ENCODE assay signal across 8 cellular contexts in genomic region chr21:36155603-36156338, GRCh38. TPM values are rescaled to one million over a fixed set of nuclear protein-coding genes. Genes with fewer than 3 reads are reported as not detected.
DNase-seq lines count a peak whose midpoint lies in the region; ATAC-seq, FAIRE-seq and TF ChIP-seq lines count a peak whose summit lies in the region.

No MANE protein-coding gene starts in this region.

- peak overlapping the region; percentile 98 for H3K4me2 ChIP-seq in GM12878 (ENCODE audit: control insufficient read depth, insufficient read depth)
- H3K4me2 ChIP-seq in HepG2 (ENCODE audit: low read depth, low read length), result peak overlapping the region; percentile 96

- H3K27ac ChIP-seq in GM12878 (ENCODE audit: control insufficient read depth, insufficient read depth), result no peak overlapping the region
- H3K27ac ChIP-seq in HepG2 (ENCODE audit: extremely low read length, insufficient read depth, low read length), result no peak overlapping the region
- peak overlapping the region; percentile 81 to 88 (median 84) for H3K27ac ChIP-seq in transverse colon

- TF ChIP-seq POLR2A in GM12878 (IDR thresholded peaks at IDR 0.05; ENCODE audit: low read depth, low read length), result peak; percentile 67
- TF ChIP-seq POLR2A in HepG2 (IDR thresholded peaks at IDR 0.05; ENCODE audit: insufficient read depth in 1 of 2, low read depth in 2 of 2, low read length in 2 of 2), result peak; percentile 80 to 87
- peak; percentile 98 for TF ChIP-seq POLR2A in transverse colon (IDR thresholded peaks at IDR 0.05)

- ATAC-seq in GM12878 (no peak), HepG2 (peak; percentile 4), HG03108 (IDR thresholded peaks at IDR 0.05; ENCODE audit: unreplicated experiment) (no peak)

- RAD21 ChIA-PET in GM12878 (lab: Charles Lee; ENCODE audit: unreplicated experiment), result no interaction called here

- peaks cover 9% of the 10 kb centered on the region for H3K4me1 ChIP-seq in GM12878 (ENCODE audit: control insufficient read depth, insufficient read depth, low read length)
- peaks cover 18% of the 10 kb centered on the region for H3K4me1 ChIP-seq in HepG2 (ENCODE audit: insufficient read depth, low read length)
- peaks cover 7 to 33% (median 18%) of the 10 kb centered on the region in 4 donors for H3K4me1 ChIP-seq in transverse colon

- TF ChIP-seq CTCF in GM12878 (IDR thresholded peaks at IDR 0.05 in 2 of 3, conservative IDR thresholded peaks at IDR 0.05 in 1 of 3; ENCODE audit: control insufficient read depth in 2 of 3, extremely low read depth in 1 of 3, insufficient read depth in 1 of 3, low read depth in 3 of 3, low read length in 3 of 3) (no peak), HepG2 (CRISPR knock-in tag; IDR thresholded peaks at IDR 0.05) (no peak), transverse colon (IDR thresholded peaks at IDR 0.05) (no peak), GM20000 (IDR thresholded peaks at IDR 0.05; ENCODE audit: extremely low read depth, missing control alignments) (no peak)

- no peak overlapping the region; the same call in 1 of the 2 replicates for H3K9ac ChIP-seq in GM12878 (ENCODE audit: control insufficient read depth, insufficient read depth, low read length)
- H3K9ac ChIP-seq in HepG2 (ENCODE audit: insufficient read depth, low read depth, low read length), result peak overlapping the region; percentile 72

- intact Hi-C loops in GM12878 (cut with micrococcal nuclease; ENCODE audit: unreplicated experiment), result loop anchor here (2.0 kb wide), 1 partner anchor 53 kb away; no protein-coding TSS in a partner anchor
- intact Hi-C loops in HepG2 (cut with micrococcal nuclease; ENCODE audit: unreplicated experiment), result loop anchor here (2.0 to 5.0 kb wide), 2 partner anchors 79 to 232 kb away; partner anchors contain the start of gene CHAF1B
- intact Hi-C loops in transverse colon (cut with DNase I; ENCODE audit: low total_unique reads), result no loop called here

- H3K27me3 ChIP-seq in GM12878 (replicated peaks in 1 of 2; ENCODE audit: control insufficient read depth in 2 of 2, insufficient read depth in 2 of 2, low read length in 1 of 2), result no peaks in the 10 kb centered on the region
- H3K27me3 ChIP-seq in HepG2 (ENCODE audit: control insufficient read depth in 1 of 2, insufficient read depth in 2 of 2, low read length in 2 of 2), result peaks cover 0 to 5% of the 10 kb centered on the region in 2 experiments; a peak in 1 of 5 replicates
- no peaks in the 10 kb centered on the region for H3K27me3 ChIP-seq in transverse colon

- POLR2A ChIA-PET in GM12878 (lab: Charles Lee) (interaction anchor here (1.0 kb wide), 1 partner anchor 164 kb away, joined by 3 read pairs; the partner anchor contains the start of gene MORC3), HepG2 (lab: Yijun Ruan, JAX) (interaction anchor here (1.0 to 2.2 kb wide), 5 partner anchors 8 to 165 kb away, joined by 3 to 15 read pairs (median 6); partner anchors contain the start of gene MORC3)

- TF ChIP-seq EP300 in GM12878 (IDR thresholded peaks at IDR 0.05; ENCODE audit: borderline replicate concordance in 1 of 2, control insufficient read depth in 1 of 2, low read depth in 2 of 2, low read length in 2 of 2) (no peak), HepG2 (IDR thresholded peaks at IDR 0.05; ENCODE audit: low read depth in 2 of 2, low read length in 2 of 2) (no peak), HepG2 (CRISPR knock-in tag; IDR thresholded peaks at IDR 0.05; ENCODE audit: borderline replicate concordance) (no peak), transverse colon (IDR thresholded peaks at IDR 0.05; ENCODE audit: low read depth) (no peak)

- H3K9me3 ChIP-seq in GM12878 (replicated peaks; ENCODE audit: control insufficient read depth, insufficient read depth, low read length) (no peaks in the 10 kb centered on the region), HepG2 (ENCODE audit: low read length) (no peaks in the 10 kb centered on the region), transverse colon (no peaks in the 10 kb centered on the region)

- in situ Hi-C loops in GM12878 (cut with MboI), result no loop called here
- in situ Hi-C loops in HepG2 (cut with HindIII; ENCODE audit: extremely low pct_ligation_motif_present, low pct_unique_long_range_greater_than_20kb), result loop anchor here (5.0 kb wide), 1 partner anchor 52 kb away; no protein-coding TSS in a partner anchor
- in situ Hi-C loops in transverse colon (cut with MboI; ENCODE audit: low pct_ligation_motif_present in 1 of 4, low pct_unique_long_range_greater_than_20kb in 1 of 4, low sequenced_read_pairs in 3 of 4), result no loop called here

- CTCF ChIA-PET in GM12878 (lab: Yijun Ruan, JAX), result interaction anchor here (1.0 to 8.9 kb wide), 4 partner anchors 14 to 175 kb away, joined by 3 to 77 read pairs (median 3); no protein-coding TSS in a partner anchor
- CTCF ChIA-PET in HepG2 (lab: Yijun Ruan, JAX; ENCODE audit: low intra/inter-chr PET ratio, low total read pairs), result interaction anchor here (2.3 kb wide), 1 partner anchor 54 kb away, joined by 10 read pairs; no protein-coding TSS in a partner anchor

- DNase-seq in LoVo (ENCODE audit: low spot score), result peak; percentile 51
- DNase-seq in GM12878 (ENCODE audit: low read depth, low spot score), result no peak
- DNase-seq in HepG2 (ENCODE audit: low spot score), result no peak
- peak; percentile 72 for DNase-seq in transverse colon
- no peak for DNase-seq in NK-92 treated with Interleukin-12 subunit alpha and Interleukin-12 subunit beta, amount 100 ng/mL, for 24 hours (lab: John Stamatoyannopoulos, UW)
- no peak for DNase-seq in GM20000 (ENCODE audit: low spot score)

- FAIRE-seq in GM12878 (lab: Jason Lieb, UNC) (no peak), HepG2 (lab: Jason Lieb, UNC) (no peak)

- H3K4me3 ChIP-seq in GM08714 (ENCODE audit: low read length) (peak overlapping the region; percentile 54; the same call in 1 of the 2 replicates), GM12878 (peak overlapping the region; percentile 64), HepG2 (replicated peaks in 1 of 3; ENCODE audit: insufficient read depth in 1 of 3, low read depth in 2 of 3, low read length in 3 of 3) (peak overlapping the region; percentile 54 to 78 (median 74)), transverse colon (peak overlapping the region; percentile 54 to 76 (median 62))

- no peaks in the 10 kb centered on the region for H3K36me3 ChIP-seq in GM12878 (ENCODE audit: control insufficient read depth in 2 of 2, insufficient read depth in 2 of 2, low read length in 1 of 2)
- H3K36me3 ChIP-seq in HepG2 (replicated peaks in 1 of 2; ENCODE audit: control insufficient read depth in 1 of 2, insufficient read depth in 2 of 2, low read length in 2 of 2), result no peaks in the 10 kb centered on the region
- H3K36me3 ChIP-seq in transverse colon, result no peaks in the 10 kb centered on the region

- TF ChIP-seq RAD21 in GM12878 (IDR thresholded peaks at IDR 0.05; ENCODE audit: insufficient read depth, low read depth, low read length), result no peak
- TF ChIP-seq RAD21 in HepG2 (CRISPR knock-in tag; IDR thresholded peaks at IDR 0.05), result peak; percentile 24; the same call in 1 of the 2 replicates

- WGBS in GM12878 (ENCODE audit: insufficient coverage, insufficient replicate concordance, low lambda C conversion rate, missing lambda C conversion rate), result 24% methylated on average over 53 of the region's 53 CpGs
- WGBS in HepG2 (ENCODE audit: low lambda C conversion rate), result 8% methylated on average over 24 of the region's 53 CpGs
- WGBS in transverse colon (ENCODE audit: low coverage in 1 of 2), 2 donors, result 7% methylated on average over 53 of the region's 53 CpGs; no CpG with 5 or more reads in 1 of the 2 donors

- no TSS peak for BruUV-seq in GM12878 (replicated peaks; lab: Mats Ljungman, UMichigan)
- TSS peak; percentile 92 for BruUV-seq in HepG2 (replicated peaks; lab: Mats Ljungman, UMichigan)

- H3K79me2 ChIP-seq in GM12878 (ENCODE audit: control insufficient read depth, insufficient read depth, low read length) (no peaks in the 10 kb centered on the region), HepG2 (ENCODE audit: insufficient read depth, low read length) (no peaks in the 10 kb centered on the region)

- H2AFZ ChIP-seq in GM12878 (ENCODE audit: control insufficient read depth, low read depth, low read length) (peak overlapping the region; percentile 80), HepG2 (ENCODE audit: low read length) (no peak overlapping the region)

- H4K20me1 ChIP-seq in GM12878 (ENCODE audit: control insufficient read depth, insufficient read depth) (no peaks in the 10 kb centered on the region), HepG2 (ENCODE audit: insufficient read depth, low read length) (no peaks in the 10 kb centered on the region)

- SMC1A ChIA-PET in GM12878 (lab: Charles Lee; ENCODE audit: uncharacterized antibody, unreplicated experiment), result interaction anchor here (1.0 kb wide), 1 partner anchor 56 kb away, joined by 3 read pairs; no protein-coding TSS in a partner anchor

RNA-seq across cellular contexts. Expression of gene DOP1B, which starts 0.9 kb away (rescaled TPM):
- total RNA-seq in GM12878 (2013; cell fraction: nucleolus; rRNA removed), result 32.4 and 33.1 TPM in 2 replicates
- total RNA-seq in GM12878 (2014; rRNA removed) (3.5 and 4.0 TPM in 2 replicates), GM12878 (2014; rRNA removed; fragmentation: Illumina TruSeq; extraction: Trizol) (3.8 and 4.3 TPM in 2 replicates), GM12878 (2021) (11.0 and 12.2 TPM in 2 replicates), HepG2 (2016; rRNA removed; fragmentation: Illumina TruSeq; extraction: Trizol) (2.8 and 3.0 TPM in 2 replicates), transverse colon (10 to 100 TPM; 49.4 to 74.4 (median 61.0) TPM)
- polyA plus RNA-seq in GM12878 (2011; ENCODE audit: low read depth), result 1.2 TPM
- polyA plus RNA-seq in GM12878 (2011; rRNA removed) (1.2 and 1.6 TPM in 2 replicates), GM12878 (2014; fragmentation: Illumina TruSeq; extraction: Trizol) (6.0 and 6.6 TPM in 2 replicates), GM12878 (2014; fragmentation: Nextera tagmentation; extraction: Ambion mirVana) (1 to 10 TPM; 1.2 to 1.3 TPM), GM12878 (2014; rRNA removed) (4.7 and 4.8 TPM in 2 replicates), GM12878 (2016; fragmentation: Nextera tagmentation; extraction: Ambion mirVana) (1 to 10 TPM; 5.6 to 6.3 TPM), HepG2 (2011; rRNA removed) (2.3 and 3.2 TPM in 2 replicates)
- polyA plus RNA-seq in GM12878 (2011; cell fraction: cytosol; rRNA removed), result 1.3 and 1.7 TPM in 2 replicates
- 2.2 and 2.5 TPM in 2 replicates for polyA plus RNA-seq in GM12878 (2011; cell fraction: nucleus; rRNA removed)
- 1.2 and 1.5 TPM in 2 replicates for polyA plus RNA-seq in GM12878 (2012)
- 2.6 and 2.9 TPM in 2 replicates for polyA minus RNA-seq in GM12878 (2011; rRNA and poly(A)+ RNA removed)
- 0.80 and 1.5 TPM in 2 replicates for polyA minus RNA-seq in GM12878 (2011; cell fraction: cytosol; rRNA and poly(A)+ RNA removed)
- polyA minus RNA-seq in GM12878 (2011; cell fraction: nucleus; rRNA and poly(A)+ RNA removed), result 2.9 and 4.5 TPM in 2 replicates
- 2.6 and 3.3 TPM in 2 replicates for total RNA-seq in HepG2 (2016; cell fraction: cytosol; rRNA removed; fragmentation: Illumina TruSeq; extraction: Trizol; ENCODE audit: low read depth)
- 2.4 and 3.0 TPM in 2 replicates for total RNA-seq in HepG2 (2016; cell fraction: insoluble cytoplasmic fraction; rRNA removed; fragmentation: Illumina TruSeq; extraction: Trizol)
- total RNA-seq in HepG2 (2016; cell fraction: membrane; rRNA removed; fragmentation: Illumina TruSeq; extraction: Trizol), result 1.3 and 1.6 TPM in 2 replicates
- 2.4 and 2.5 TPM in 2 replicates for total RNA-seq in HepG2 (2016; cell fraction: nucleus; rRNA removed; fragmentation: Illumina TruSeq; extraction: Trizol)
- polyA plus RNA-seq in HepG2 (2011; cell fraction: cytosol; rRNA removed), result 2.0 and 2.3 TPM in 2 replicates
- polyA plus RNA-seq in HepG2 (2011; cell fraction: nucleus; rRNA removed), result 4.2 and 4.4 TPM in 2 replicates
- 3.9 TPM in 2 replicates for polyA plus RNA-seq in HepG2 (2012)
- polyA plus RNA-seq in HepG2 (2016; cell fraction: cytosol; fragmentation: Illumina TruSeq; extraction: Trizol; ENCODE audit: low read depth), result 0.11 and 0.18 TPM in 2 replicates
- polyA plus RNA-seq in HepG2 (2016; cell fraction: insoluble cytoplasmic fraction; fragmentation: Illumina TruSeq; extraction: Trizol; ENCODE audit: low read depth), result 1.6 TPM in 2 replicates
- 0.45 and 0.50 TPM in 2 replicates for polyA plus RNA-seq in HepG2 (2016; cell fraction: membrane; fragmentation: Illumina TruSeq; extraction: Trizol; ENCODE audit: low read depth)
- polyA plus RNA-seq in HepG2 (2016; cell fraction: nucleus; fragmentation: Illumina TruSeq; extraction: Trizol; ENCODE audit: insufficient read depth, low read depth), result 3.0 and 3.5 TPM in 2 replicates
- polyA minus RNA-seq in HepG2 (2011; rRNA and poly(A)+ RNA removed; ENCODE audit: low replicate concordance), result 1.9 and 6.3 TPM in 2 replicates
- polyA minus RNA-seq in HepG2 (2011; cell fraction: cytosol; rRNA and poly(A)+ RNA removed), result 5.7 and 6.1 TPM in 2 replicates
- 8.0 and 8.5 TPM in 2 replicates for polyA minus RNA-seq in HepG2 (2011; cell fraction: nucleus; rRNA and poly(A)+ RNA removed)

RNA-seq across cellular contexts. Expression of gene CBR3, which starts 20.9 kb away (rescaled TPM):
- total RNA-seq in GM12878 (2013; cell fraction: nucleolus; rRNA removed), result 0.35 and 0.61 TPM in 2 replicates
- total RNA-seq in GM12878 (2014; rRNA removed) (8.9 and 9.1 TPM in 2 replicates), GM12878 (2014; rRNA removed; fragmentation: Illumina TruSeq; extraction: Trizol) (9.2 and 10.5 TPM in 2 replicates), GM12878 (2021) (14.1 and 15.2 TPM in 2 replicates), HepG2 (2016; rRNA removed; fragmentation: Illumina TruSeq; extraction: Trizol) (not detected in 2 replicates), transverse colon (1 to 10 TPM in 2 of 4 donors, not detected in 2; 3.4 to 5.1 TPM)
- polyA plus RNA-seq in GM12878 (2011; ENCODE audit: low read depth), result 0.93 TPM
- polyA plus RNA-seq in GM12878 (2011; rRNA removed) (0.48 and 0.72 TPM in 2 replicates), GM12878 (2014; fragmentation: Illumina TruSeq; extraction: Trizol) (6.6 and 7.5 TPM in 2 replicates), GM12878 (2014; fragmentation: Nextera tagmentation; extraction: Ambion mirVana) (10 to 100 TPM in 1 of 2 experiments, 1 to 10 TPM in 1; 4.4 to 11.9 TPM), GM12878 (2014; rRNA removed) (13.7 and 17.2 TPM in 2 replicates), GM12878 (2016; fragmentation: Nextera tagmentation; extraction: Ambion mirVana) (10 to 100 TPM; 16.2 to 16.4 TPM), HepG2 (2011; rRNA removed) (not detected in 2 replicates)
- polyA plus RNA-seq in GM12878 (2011; cell fraction: cytosol; rRNA removed), result 0.46 and 0.57 TPM in 2 replicates
- polyA plus RNA-seq in GM12878 (2011; cell fraction: nucleus; rRNA removed), result 0.19 and 0.28 TPM in 2 replicates
- polyA plus RNA-seq in GM12878 (2012), result 0.60 and 0.80 TPM in 2 replicates
- polyA minus RNA-seq in GM12878 (2011; rRNA and poly(A)+ RNA removed), result 0.22 and 0.46 TPM in 2 replicates
- not detected in 2 replicates for polyA minus RNA-seq in GM12878 (2011; cell fraction: cytosol; rRNA and poly(A)+ RNA removed)
- polyA minus RNA-seq in GM12878 (2011; cell fraction: nucleus; rRNA and poly(A)+ RNA removed), result 0.36 TPM in 1 of 2 replicates, not detected in the other
- total RNA-seq in HepG2 (2016; cell fraction: cytosol; rRNA removed; fragmentation: Illumina TruSeq; extraction: Trizol; ENCODE audit: low read depth), result not detected in 2 replicates
- total RNA-seq in HepG2 (2016; cell fraction: insoluble cytoplasmic fraction; rRNA removed; fragmentation: Illumina TruSeq; extraction: Trizol), result not detected in 2 replicates
- not detected in 2 replicates for total RNA-seq in HepG2 (2016; cell fraction: membrane; rRNA removed; fragmentation: Illumina TruSeq; extraction: Trizol)
- total RNA-seq in HepG2 (2016; cell fraction: nucleus; rRNA removed; fragmentation: Illumina TruSeq; extraction: Trizol), result not detected in 2 replicates
- polyA plus RNA-seq in HepG2 (2011; cell fraction: cytosol; rRNA removed), result not detected in 2 replicates
- polyA plus RNA-seq in HepG2 (2011; cell fraction: nucleus; rRNA removed), result 0.14 TPM in 1 of 2 replicates, not detected in the other
- not detected in 2 replicates for polyA plus RNA-seq in HepG2 (2012)
- not detected in 2 replicates for polyA plus RNA-seq in HepG2 (2016; cell fraction: cytosol; fragmentation: Illumina TruSeq; extraction: Trizol; ENCODE audit: low read depth)
- not detected in 2 replicates for polyA plus RNA-seq in HepG2 (2016; cell fraction: insoluble cytoplasmic fraction; fragmentation: Illumina TruSeq; extraction: Trizol; ENCODE audit: low read depth)
- not detected in 2 replicates for polyA plus RNA-seq in HepG2 (2016; cell fraction: membrane; fragmentation: Illumina TruSeq; extraction: Trizol; ENCODE audit: low read depth)
- polyA plus RNA-seq in HepG2 (2016; cell fraction: nucleus; fragmentation: Illumina TruSeq; extraction: Trizol; ENCODE audit: insufficient read depth, low read depth), result not detected in 2 replicates
- 2.9 TPM in 1 of 2 replicates, not detected in the other for polyA minus RNA-seq in HepG2 (2011; rRNA and poly(A)+ RNA removed; ENCODE audit: low replicate concordance)
- polyA minus RNA-seq in HepG2 (2011; cell fraction: cytosol; rRNA and poly(A)+ RNA removed), result not detected in 2 replicates
- not detected in 2 replicates for polyA minus RNA-seq in HepG2 (2011; cell fraction: nucleus; rRNA and poly(A)+ RNA removed)

Comparison
In these comparisons a context has a peak if more than half of its experiments do, and no peak if none do; other contexts are left out.
1. DNase-seq: peak in LoVo (single experiment) and transverse colon (single experiment); none in GM12878 (single experiment), HepG2 (single experiment), NK-92 treated with Interleukin-12 subunit alpha and Interleukin-12 subunit beta, amount 100 ng/mL, for 24 hours (single experiment) and GM20000 (single experiment).
2. H3K27ac ChIP-seq: peak in transverse colon (4 of 4); none in GM12878 (single experiment) and HepG2 (single experiment).
3. Peak in every context shown above with its lines, with median percentiles within 50 percentile points of each other: H3K4me3 ChIP-seq and POLR2A ChIP-seq.